8 cellular contexts compared by ENCODE assay signal in genomic region chr15:30953731-30954378, GRCh38. TPM values are rescaled to one million over a fixed set of nuclear protein-coding genes. Genes with fewer than 3 reads are reported as not detected.
A peak's percentile ranks its signal among the peaks of the same experiment; 100 is the strongest.
DNase-seq lines count a peak whose midpoint lies in the region; ATAC-seq lines count a peak whose summit lies in the region.

No MANE protein-coding gene starts in this region.

- no peaks in the 10 kb centered on the region for H3K9me3 Mint-ChIP-seq in activated CD4-positive, alpha-beta T cell treated with anti-CD3 and anti-CD28 coated beads, Interleukin-2, amount 10 ng/mL, durations not matched to agents 7 days and 5 days

- no peaks in the 10 kb centered on the region for H3K27me3 Mint-ChIP-seq in activated CD4-positive, alpha-beta T cell treated with anti-CD3 and anti-CD28 coated beads, Interleukin-2, amount 10 ng/mL, durations not matched to agents 7 days and 5 days

- no peak for DNase-seq in activated CD4-positive, alpha-beta T cell treated with anti-CD3 and anti-CD28 coated beads, Interleukin-2, amount 10 ng/mL, durations not matched to agents 7 days and 5 days
- no peak for DNase-seq in activated CD4-positive, alpha-beta T cell treated with anti-CD3 and anti-CD28 coated beads for 4 hours
- DNase-seq in T1000 (lab: John Stamatoyannopoulos, UW) (peak; percentile 80), foreskin melanocyte (peak; percentile 28), occipital lobe (lab: John Stamatoyannopoulos, UW) (no peak)
- peak; percentile 2 for DNase-seq in stimulated activated CD8-positive, alpha-beta memory T cell treated with anti-CD3 and anti-CD28 coated beads, Interleukin-4, amount 100 ng/mL, for 24 hours (ENCODE audit: low read depth)
- no peak for DNase-seq in activated CD8-positive, alpha-beta memory T cell treated with anti-CD3 and anti-CD28 coated beads, Interleukin-2, amount 50 U/mL, for 48 hours

- peak overlapping the region; percentile 31 for H3K27ac Mint-ChIP-seq in activated CD4-positive, alpha-beta T cell treated with anti-CD3 and anti-CD28 coated beads, Interleukin-2, amount 10 ng/mL, durations not matched to agents 7 days and 5 days

- POLR2A ChIA-PET in activated CD4-positive, alpha-beta T cell treated with anti-CD3 and anti-CD28 coated beads, Interleukin-2, amount 10 ng/mL, durations not matched to agents 7 days and 5 days (lab: Charles Lee): no interaction called here

- peaks cover 12% of the 10 kb centered on the region for H3K4me1 Mint-ChIP-seq in activated CD4-positive, alpha-beta T cell treated with anti-CD3 and anti-CD28 coated beads, Interleukin-2, amount 10 ng/mL, durations not matched to agents 7 days and 5 days

- peaks cover 58% of the 10 kb centered on the region for H3K36me3 Mint-ChIP-seq in activated CD4-positive, alpha-beta T cell treated with anti-CD3 and anti-CD28 coated beads, Interleukin-2, amount 10 ng/mL, durations not matched to agents 7 days and 5 days (ENCODE audit: low read depth)

- no peak overlapping the region for H3K4me3 Mint-ChIP-seq in activated CD4-positive, alpha-beta T cell treated with anti-CD3 and anti-CD28 coated beads, Interleukin-2, amount 10 ng/mL, durations not matched to agents 7 days and 5 days

- ATAC-seq in GM21619 (IDR thresholded peaks at IDR 0.05; ENCODE audit: unreplicated experiment): no peak

- CTCF ChIA-PET in activated CD4-positive, alpha-beta T cell treated with anti-CD3 and anti-CD28 coated beads, Interleukin-2, amount 10 ng/mL, durations not matched to agents 7 days and 5 days (lab: Charles Lee): interaction anchor here (0.8 to 1.0 kb wide), 2 partner anchors 17 to 160 kb away, joined by 3 read pairs; no protein-coding TSS in a partner anchor

RNA-seq across cellular contexts. Expression of gene MTMR10, which starts 37.6 kb away (rescaled TPM):
- 10 to 100 TPM; 24.9 to 26.6 TPM for total RNA-seq in activated CD4-positive, alpha-beta T cell treated with anti-CD3 and anti-CD28 coated beads, Interleukin-2, amount 10 ng/mL, durations not matched to agents 7 days and 5 days
- total RNA-seq in occipital lobe: 13.4 TPM

RNA-seq across cellular contexts. Expression of gene FAN1, which starts 50.1 kb away (rescaled TPM):
- 10 to 100 TPM; 14.8 to 15.8 TPM for total RNA-seq in activated CD4-positive, alpha-beta T cell treated with anti-CD3 and anti-CD28 coated beads, Interleukin-2, amount 10 ng/mL, durations not matched to agents 7 days and 5 days
- 32.6 TPM for total RNA-seq in occipital lobe

Comparison
In these comparisons a context has a peak if more than half of its experiments do, and no peak if none do; other contexts are left out.
1. DNase-seq: peak in T1000 (single experiment), foreskin melanocyte (single experiment) and stimulated activated CD8-positive, alpha-beta memory T cell treated with anti-CD3 and anti-CD28 coated beads, Interleukin-4, amount 100 ng/mL, for 24 hours (single experiment); none in activated CD4-positive, alpha-beta T cell treated with anti-CD3 and anti-CD28 coated beads, Interleukin-2, amount 10 ng/mL, durations not matched to agents 7 days and 5 days (single experiment), activated CD4-positive, alpha-beta T cell treated with anti-CD3 and anti-CD28 coated beads for 4 hours (0 of 2), occipital lobe (single experiment) and activated CD8-positive, alpha-beta memory T cell treated with anti-CD3 and anti-CD28 coated beads, Interleukin-2, amount 50 U/mL, for 48 hours (single experiment).